ENCODE assay signal across 8 cellular contexts in genomic region chr18:50287028-50287440, GRCh38. TPM values are rescaled to one million over a fixed set of nuclear protein-coding genes. Genes with fewer than 3 reads are reported as not detected.
A peak's percentile ranks its signal among the peaks of the same experiment; 100 is the strongest.
DNase-seq lines count a peak whose midpoint lies in the region; ATAC-seq, FAIRE-seq and TF ChIP-seq lines count a peak whose summit lies in the region.

No MANE protein-coding gene starts in this region.

- H3K36me3 ChIP-seq in OCI-LY7 (ENCODE audit: insufficient read depth, low read length) (peaks cover 37% of the 10 kb centered on the region), H1 (ENCODE audit: control insufficient read depth in 2 of 4, insufficient read depth in 4 of 4, low read length in 3 of 4) (peaks cover 3 to 25% (median 21%) of the 10 kb centered on the region in 4 experiments)
- H3K36me3 ChIP-seq in naive thymus-derived CD4-positive, alpha-beta T cell (ENCODE audit: control insufficient read depth in 2 of 3, insufficient read depth in 3 of 3, low read length in 3 of 3), result peaks cover 0 to 45% (median 5%) of the 10 kb centered on the region in 3 experiments

- H3K4me1 ChIP-seq in OCI-LY7 (ENCODE audit: insufficient read depth, low read length, poor library complexity, severe bottlenecking) (peaks cover 2% of the 10 kb centered on the region), H1 (replicated peaks in 1 of 4; ENCODE audit: control insufficient read depth in 3 of 4, insufficient read depth in 4 of 4, low read length in 3 of 4) (peaks cover 0 to 6% (median 2%) of the 10 kb centered on the region in 4 experiments; a peak in 4 of 7 replicates)
- peaks cover 3 to 11% of the 10 kb centered on the region in 2 donors for H3K4me1 ChIP-seq in naive thymus-derived CD4-positive, alpha-beta T cell (ENCODE audit: control insufficient read depth in 2 of 2, insufficient read depth in 2 of 2, low read length in 2 of 2)

- no peak overlapping the region for H2BK12ac ChIP-seq in H1 (ENCODE audit: low read depth, low read length)

- no peak for TF ChIP-seq EP300 in H1 (IDR thresholded peaks at IDR 0.05; ENCODE audit: borderline replicate concordance in 1 of 2, low read depth in 2 of 2, low read length in 2 of 2)

- H3K4me1 Mint-ChIP-seq in naive thymus-derived CD4-positive, alpha-beta T cell, result peaks cover 6 to 39% (median 32%) of the 10 kb centered on the region in 7 donors

- peaks cover 4 to 41% (median 19%) of the 10 kb centered on the region in 5 donors for H3K36me3 Mint-ChIP-seq in naive thymus-derived CD4-positive, alpha-beta T cell

- TF ChIP-seq RAD21 in H1 (IDR thresholded peaks at IDR 0.05 in 1 of 2, conservative IDR thresholded peaks at IDR 0.05 in 1 of 2; ENCODE audit: low read depth in 2 of 2, low read length in 2 of 2), result no peak

- no peak overlapping the region for H2BK15ac ChIP-seq in H1 (ENCODE audit: low read length)

- H3K4me3 ChIP-seq in OCI-LY7 (ENCODE audit: low read depth, low read length, poor library complexity, severe bottlenecking) (peak overlapping the region; percentile 100), H1 (ENCODE audit: extremely low read depth in 1 of 4, insufficient read depth in 2 of 4, low read depth in 3 of 4, low read length in 4 of 4) (peak overlapping the region; percentile 70 to 99 (median 90))
- peak overlapping the region; percentile 98 for H3K4me3 ChIP-seq in naive thymus-derived CD4-positive, alpha-beta T cell (ENCODE audit: low read length)

- H3K56ac ChIP-seq in H1 (replicated peaks; ENCODE audit: insufficient read length, low read depth, low read length), result peak overlapping the region; percentile 59

- H3K9me3 ChIP-seq in OCI-LY7 (ENCODE audit: low read length) (no peaks in the 10 kb centered on the region), H1 (ENCODE audit: insufficient read depth in 2 of 2, low read depth in 1 of 2, low read length in 1 of 2) (no peaks in the 10 kb centered on the region)
- no peaks in the 10 kb centered on the region for H3K9me3 ChIP-seq in naive thymus-derived CD4-positive, alpha-beta T cell (ENCODE audit: control insufficient read depth in 2 of 3, low read length in 3 of 3)

- peaks cover 0 to 3% (median 0%) of the 10 kb centered on the region in 11 donors for H3K9me3 Mint-ChIP-seq in naive thymus-derived CD4-positive, alpha-beta T cell

- no peak overlapping the region for H2BK5ac ChIP-seq in H1 (ENCODE audit: low read depth, low read length)

- TF ChIP-seq CTCF in OCI-LY7 (conservative IDR thresholded peaks at IDR 0.05; ENCODE audit: low read length) (no peak), H1 (IDR thresholded peaks at IDR 0.05; ENCODE audit: control extremely low read depth in 1 of 3, insufficient read depth in 1 of 3, low read depth in 1 of 3, low read length in 3 of 3) (no peak)

- no peak overlapping the region for H3K4ac ChIP-seq in H1 (replicated peaks; ENCODE audit: insufficient read length, low read depth, low read length)

- peak overlapping the region; percentile 72 for H3K4me2 ChIP-seq in OCI-LY7 (ENCODE audit: low read length)
- peak overlapping the region; percentile 80 to 91 for H3K4me2 ChIP-seq in H1 (ENCODE audit: insufficient read depth in 1 of 2, low read depth in 2 of 2, low read length in 2 of 2)

- no TSS peak for BruUV-seq in OCI-LY7 (replicated peaks; lab: Mats Ljungman, UMichigan)

- H2AK5ac ChIP-seq in H1 (ENCODE audit: low read depth, low read length), result no peak overlapping the region

- TF ChIP-seq POLR2A in H1 (IDR thresholded peaks at IDR 0.05; ENCODE audit: control extremely low read depth in 1 of 2, low read depth in 2 of 2, low read length in 2 of 2), result no peak

- no peak overlapping the region for H3K14ac ChIP-seq in H1 (ENCODE audit: insufficient read length)

- CTCF ChIA-PET in OCI-LY7 (lab: Charles Lee; ENCODE audit: unreplicated experiment), result no interaction called here
- CTCF ChIA-PET in H1 (lab: Charles Lee; ENCODE audit: partially characterized antibody), result no interaction called here
- CTCF ChIA-PET in naive thymus-derived CD4-positive, alpha-beta T cell (lab: Charles Lee), result no interaction called here

- POLR2A ChIA-PET in OCI-LY7 (lab: Charles Lee), result no interaction called here
- POLR2A ChIA-PET in H1 (lab: Charles Lee; ENCODE audit: partially characterized antibody), result no interaction called here
- POLR2A ChIA-PET in naive thymus-derived CD4-positive, alpha-beta T cell (lab: Charles Lee), result no interaction called here

- no peak overlapping the region for H4K5ac ChIP-seq in H1 (ENCODE audit: insufficient read length, low read depth, low read length)

- H3K79me2 ChIP-seq in OCI-LY7 (ENCODE audit: insufficient read depth, low read depth, low read length) (peaks cover 17% of the 10 kb centered on the region), H1 (ENCODE audit: control insufficient read depth in 1 of 2, insufficient read depth in 2 of 2, low read length in 2 of 2) (peaks cover 0 to 7% of the 10 kb centered on the region in 2 experiments; a peak in 1 of 4 replicates)

- H3K27ac ChIP-seq in OCI-LY7 (ENCODE audit: low read depth, low read length, poor library complexity, severe bottlenecking) (peak overlapping the region; percentile 47), H1 (ENCODE audit: low read depth, low read length) (peak overlapping the region; percentile 47; the same call in 1 of the 2 replicates)
- H3K27ac ChIP-seq in naive thymus-derived CD4-positive, alpha-beta T cell (ENCODE audit: low read depth, low read length), result peak overlapping the region; percentile 97

- H3K18ac ChIP-seq in H1 (ENCODE audit: extremely low read depth, low read length), result no peak overlapping the region

- peak; percentile 15 for DNase-seq in GM03348 (ENCODE audit: low spot score)
- no peak for DNase-seq in OCI-LY7 (ENCODE audit: low spot score)
- no peak for DNase-seq in H1 (ENCODE audit: low read depth in 1 of 2, low spot score in 2 of 2)
- DNase-seq in naive thymus-derived CD4-positive, alpha-beta T cell, result peak in 1 of 9 donors; percentile 41
- DNase-seq in stimulated activated CD4-positive, alpha-beta T cell treated with anti-CD3 and anti-CD28 coated beads, Interleukin-1b, Interleukin-23, amount 100 ng/mL, for 48 hours, result no peak
- no peak for DNase-seq in NCI-H2196 (lab: John Stamatoyannopoulos, UW; ENCODE audit: unreplicated experiment)
- no peak for DNase-seq in SK-N-DZ (ENCODE audit: low spot score)

- no peak for ATAC-seq in naive thymus-derived CD4-positive, alpha-beta T cell
- no peak for ATAC-seq in HG03196 (IDR thresholded peaks at IDR 0.05; ENCODE audit: unreplicated experiment)

- peaks cover 6% of the 10 kb centered on the region for H3K23me2 ChIP-seq in H1 (ENCODE audit: low read depth, low read length)

- peak overlapping the region in 3 of 4 experiments; percentile 34 to 56 (median 39); a peak in 6 of 7 replicates for H3K9ac ChIP-seq in H1 (replicated peaks in 1 of 4; ENCODE audit: extremely low read depth in 1 of 4, low read depth in 3 of 4, low read length in 3 of 4)

- H2AFZ ChIP-seq in OCI-LY7 (ENCODE audit: low read length) (no peak overlapping the region; the same call in 1 of the 2 replicates), H1 (ENCODE audit: low read length) (peak overlapping the region; percentile 6; the same call in 1 of the 2 replicates)

- H3K79me1 ChIP-seq in H1 (ENCODE audit: low read depth, low read length), result no peaks in the 10 kb centered on the region

- H4K8ac ChIP-seq in H1 (ENCODE audit: extremely low read depth, insufficient read depth, low read length), result peak overlapping the region; percentile 43; the same call in 1 of the 2 replicates

- WGBS in H1 (ENCODE audit: extremely low coverage in 1 of 2, insufficient coverage in 1 of 2, insufficient read length in 1 of 2, insufficient replicate concordance in 2 of 2, low coverage in 1 of 2, low lambda C conversion rate in 2 of 2, missing lambda C conversion rate in 1 of 2), 2 experiments, result 3% methylated on average over 27 of the region's 27 CpGs; no CpG with 5 or more reads in 1 of the 2 experiments

- peak overlapping the region; percentile 91 to 100 (median 98) for H3K4me3 Mint-ChIP-seq in naive thymus-derived CD4-positive, alpha-beta T cell

- no peaks in the 10 kb centered on the region for H3K9me2 ChIP-seq in OCI-LY7 (ENCODE audit: insufficient read depth, low read length)

- intact Hi-C loops in OCI-LY7 (cut with micrococcal nuclease; ENCODE audit: unreplicated experiment), result loop anchor here (1.0 to 2.0 kb wide), 3 partner anchors 20 to 69 kb away; no protein-coding TSS in a partner anchor
- intact Hi-C loops in naive thymus-derived CD4-positive, alpha-beta T cell (cut with micrococcal nuclease), result loop anchor here (1.0 to 10.0 kb wide), 17 partner anchors 9 to 1442 kb away; partner anchors contain the start of genes CFAP53 (in 2 of the 2), MEX3C (in 2 of the 2), RPL17 (in 2 of the 2) and ACAA2 (in 1 of the 2)

- no peak overlapping the region for H2BK120ac ChIP-seq in H1 (replicated peaks; ENCODE audit: low read depth, low read length)

- peak overlapping the region; percentile 94 to 100 (median 99) for H3K27ac Mint-ChIP-seq in naive thymus-derived CD4-positive, alpha-beta T cell

- peaks cover 0 to 2% (median 0%) of the 10 kb centered on the region in 5 donors for H3K27me3 Mint-ChIP-seq in naive thymus-derived CD4-positive, alpha-beta T cell

- no peak overlapping the region for H3K23ac ChIP-seq in H1 (ENCODE audit: insufficient read length)

- H2BK20ac ChIP-seq in H1 (ENCODE audit: low read length), result no peak overlapping the region

- no peaks in the 10 kb centered on the region for H3K27me3 ChIP-seq in H1 (replicated peaks in 1 of 4; ENCODE audit: control insufficient read depth in 3 of 4, extremely low read depth in 1 of 4, insufficient read depth in 3 of 4, low read length in 3 of 4)
- no peaks in the 10 kb centered on the region for H3K27me3 ChIP-seq in naive thymus-derived CD4-positive, alpha-beta T cell (ENCODE audit: control insufficient read depth in 2 of 2, insufficient read depth in 2 of 2, low read length in 2 of 2)

- FAIRE-seq in H1 (lab: Jason Lieb, UNC), result no peak

- no peak overlapping the region for H4K91ac ChIP-seq in H1 (replicated peaks; ENCODE audit: insufficient read length, low read length)

- no peaks in the 10 kb centered on the region for H4K20me1 ChIP-seq in OCI-LY7 (ENCODE audit: insufficient read depth, low read length)
- H4K20me1 ChIP-seq in H1 (replicated peaks in 1 of 2; ENCODE audit: control insufficient read depth in 1 of 2, insufficient read depth in 2 of 2, low read length in 2 of 2), result peaks cover 0 to 5% of the 10 kb centered on the region in 2 experiments

RNA-seq across cellular contexts. Expression of gene CXXC1, which starts 0.5 kb away (rescaled TPM):
- 54.4 and 61.7 TPM in 2 replicates for total RNA-seq in OCI-LY7 (2014; rRNA removed; shearing (Covaris generic))
- total RNA-seq in OCI-LY7 (2022), result 79.1 and 97.4 TPM in 2 replicates
- total RNA-seq in H1 (2021; fragmentation: NEBNext Ultra II Directional; extraction: Animal tissue kit (Norgen Biotek cat#: 25700)), result 73.3 and 80.9 TPM in 2 replicates
- polyA plus RNA-seq in H1 (2011; rRNA removed), result 136 and 208 TPM in 2 replicates
- polyA plus RNA-seq in H1 (2011; cell fraction: cytosol; rRNA removed), result 116 TPM
- 325 TPM for polyA plus RNA-seq in H1 (2011; cell fraction: nucleus; rRNA removed)
- 60.6 to 96.5 TPM (median 93.1 TPM) in 4 replicates for polyA plus RNA-seq in H1 (2012, experiment 1 of 2)
- polyA plus RNA-seq in H1 (2012, experiment 2 of 2), result 63.3 TPM
- 48.4 TPM for polyA plus RNA-seq in H1 (2013, experiment 1 of 2)
- 42.2 TPM for polyA plus RNA-seq in H1 (2013, experiment 2 of 2)
- 30.6 and 34.3 TPM in 2 replicates for polyA minus RNA-seq in H1 (2011; rRNA and poly(A)+ RNA removed)
- 27.0 TPM for polyA minus RNA-seq in H1 (2011; cell fraction: cytosol; rRNA and poly(A)+ RNA removed)
- 40.6 TPM for polyA minus RNA-seq in H1 (2011; cell fraction: nucleus; rRNA and poly(A)+ RNA removed)
- 100 to 1,000 TPM; 141 to 197 (median 155) TPM for total RNA-seq in naive thymus-derived CD4-positive, alpha-beta T cell
- polyA plus RNA-seq in naive thymus-derived CD4-positive, alpha-beta T cell, result 100 to 1,000 TPM in 1 of 2 donors, 10 to 100 TPM in 1; 78.3 to 111 TPM
- polyA plus RNA-seq in SK-N-DZ (2014; cell fraction: cytosol; rRNA removed), result 47.0 and 69.6 TPM in 2 replicates
- 301 and 339 TPM in 2 replicates for polyA plus RNA-seq in SK-N-DZ (2014; cell fraction: nucleus; rRNA removed)

RNA-seq across cellular contexts. Expression of gene MBD1, which starts 5.7 kb away (rescaled TPM):
- total RNA-seq in OCI-LY7 (2014; rRNA removed; shearing (Covaris generic)), result 39.8 and 42.2 TPM in 2 replicates
- 44.1 and 47.3 TPM in 2 replicates for total RNA-seq in OCI-LY7 (2022)
- total RNA-seq in H1 (2021; fragmentation: NEBNext Ultra II Directional; extraction: Animal tissue kit (Norgen Biotek cat#: 25700)), result 39.5 and 41.6 TPM in 2 replicates
- 32.2 and 59.2 TPM in 2 replicates for polyA plus RNA-seq in H1 (2011; rRNA removed)
- polyA plus RNA-seq in H1 (2011; cell fraction: cytosol; rRNA removed), result 51.6 TPM
- 158 TPM for polyA plus RNA-seq in H1 (2011; cell fraction: nucleus; rRNA removed)
- polyA plus RNA-seq in H1 (2012, experiment 1 of 2), result 25.9 to 36.9 TPM (median 34.3 TPM) in 4 replicates
- 16.8 TPM for polyA plus RNA-seq in H1 (2012, experiment 2 of 2)
- polyA plus RNA-seq in H1 (2013, experiment 1 of 2), result 25.5 TPM
- 21.8 TPM for polyA plus RNA-seq in H1 (2013, experiment 2 of 2)
- 28.6 and 29.0 TPM in 2 replicates for polyA minus RNA-seq in H1 (2011; rRNA and poly(A)+ RNA removed)
- 30.0 TPM for polyA minus RNA-seq in H1 (2011; cell fraction: cytosol; rRNA and poly(A)+ RNA removed)
- 44.8 TPM for polyA minus RNA-seq in H1 (2011; cell fraction: nucleus; rRNA and poly(A)+ RNA removed)
- 100 to 1,000 TPM in 4 of 5 experiments, 10 to 100 TPM in 1; 97.5 to 158 (median 118) TPM for total RNA-seq in naive thymus-derived CD4-positive, alpha-beta T cell
- 10 to 100 TPM; 26.1 to 46.1 TPM for polyA plus RNA-seq in naive thymus-derived CD4-positive, alpha-beta T cell
- 37.6 and 48.4 TPM in 2 replicates for polyA plus RNA-seq in SK-N-DZ (2014; cell fraction: cytosol; rRNA removed)
- 129 TPM in 2 replicates for polyA plus RNA-seq in SK-N-DZ (2014; cell fraction: nucleus; rRNA removed)

RNA-seq across cellular contexts. Expression of gene CFAP53, which starts 20.7 kb away (rescaled TPM):
- 0.57 TPM in 1 of 2 replicates, not detected in the other for total RNA-seq in OCI-LY7 (2014; rRNA removed; shearing (Covaris generic))
- 0.52 and 0.86 TPM in 2 replicates for total RNA-seq in OCI-LY7 (2022)
- 0.30 and 0.34 TPM in 2 replicates for total RNA-seq in H1 (2021; fragmentation: NEBNext Ultra II Directional; extraction: Animal tissue kit (Norgen Biotek cat#: 25700))
- polyA plus RNA-seq in H1 (2011; rRNA removed), result 0.05 and 0.08 TPM in 2 replicates
- polyA plus RNA-seq in H1 (2011; cell fraction: cytosol; rRNA removed), result 0.25 TPM
- polyA plus RNA-seq in H1 (2011; cell fraction: nucleus; rRNA removed), result 0.07 TPM
- polyA plus RNA-seq in H1 (2012, experiment 1 of 2), result 0.19 to 0.30 TPM (median 0.20 TPM) in 4 replicates
- polyA plus RNA-seq in H1 (2012, experiment 2 of 2), result not detected
- 0.30 TPM for polyA plus RNA-seq in H1 (2013, experiment 1 of 2)
- 0.29 TPM for polyA plus RNA-seq in H1 (2013, experiment 2 of 2)
- not detected in 2 replicates for polyA minus RNA-seq in H1 (2011; rRNA and poly(A)+ RNA removed)
- polyA minus RNA-seq in H1 (2011; cell fraction: cytosol; rRNA and poly(A)+ RNA removed), result not detected
- polyA minus RNA-seq in H1 (2011; cell fraction: nucleus; rRNA and poly(A)+ RNA removed), result not detected
- total RNA-seq in naive thymus-derived CD4-positive, alpha-beta T cell, result 1 to 10 TPM in 1 of 5 experiments, under 1 TPM in 4; 0.19 to 1.8 (median 0.64) TPM
- under 1 TPM in 1 of 2 donors, not detected in 1; 0.09 TPM for polyA plus RNA-seq in naive thymus-derived CD4-positive, alpha-beta T cell
- 0.29 TPM in 1 of 2 replicates, not detected in the other for polyA plus RNA-seq in SK-N-DZ (2014; cell fraction: cytosol; rRNA removed)
- polyA plus RNA-seq in SK-N-DZ (2014; cell fraction: nucleus; rRNA removed), result not detected in 2 replicates

Comparison
In these comparisons a context has a peak if more than half of its experiments do, and no peak if none do; other contexts are left out.
1. H3K27ac ChIP-seq: peak in every context shown above with its lines; median percentile 97 in naive thymus-derived CD4-positive, alpha-beta T cell; 47 in OCI-LY7; 47 in H1.